8 cellular contexts compared by ENCODE assay signal in genomic region chr1:108745980-108746381, GRCh38. TPM values are rescaled to one million over a fixed set of nuclear protein-coding genes. Genes with fewer than 3 reads are reported as not detected.
A peak's percentile ranks its signal among the peaks of the same experiment; 100 is the strongest.
DNase-seq lines count a peak whose midpoint lies in the region; ATAC-seq and TF ChIP-seq lines count a peak whose summit lies in the region.

No MANE protein-coding gene starts in this region.

- peak overlapping the region; percentile 89 to 100 (median 96) for H3K27ac ChIP-seq in body of pancreas
- peak overlapping the region; percentile 95 to 99 (median 98) for H3K27ac ChIP-seq in transverse colon

- CTCF ChIA-PET in activated naive CD4-positive, alpha-beta T cell treated with anti-CD3 and anti-CD28 coated beads, Interleukin-2, amount 10 ng/mL, durations not matched to agents 7 days and 5 days (lab: Charles Lee): interaction anchor here (1.3 to 1.4 kb wide), 2 partner anchors 15 to 22 kb away, joined by 3 read pairs; no protein-coding TSS in a partner anchor

- no peak for TF ChIP-seq EP300 in transverse colon (IDR thresholded peaks at IDR 0.05; ENCODE audit: low read depth)

- H3K36me3 ChIP-seq in body of pancreas (replicated peaks in 1 of 2; ENCODE audit: insufficient read depth in 1 of 2, low read depth in 2 of 2) (no peaks in the 10 kb centered on the region), mucosa of stomach (ENCODE audit: control insufficient read depth, insufficient read depth, low read length) (no peaks in the 10 kb centered on the region), transverse colon (no peaks in the 10 kb centered on the region)

- TF ChIP-seq POLR2A in body of pancreas (IDR thresholded peaks at IDR 0.05) (no peak), transverse colon (IDR thresholded peaks at IDR 0.05) (no peak)

- no peak for DNase-seq in activated naive CD4-positive, alpha-beta T cell treated with anti-CD3 and anti-CD28 coated beads, Interleukin-2, amount 10 ng/mL, durations not matched to agents 7 days and 5 days
- DNase-seq in activated naive CD4-positive, alpha-beta T cell treated with Interleukin-2 at 50 U/mL for 16 hours: no peak
- DNase-seq in body of pancreas: no peak
- DNase-seq in transverse colon: no peak
- DNase-seq in AG20443 (ENCODE audit: low spot score): no peak
- DNase-seq in posterior vena cava (ENCODE audit: low spot score): no peak

- H3K4me3 ChIP-seq in body of pancreas (no peak overlapping the region), mucosa of stomach (ENCODE audit: low read length) (no peak overlapping the region), transverse colon (no peak overlapping the region)

- peaks cover 15% of the 10 kb centered on the region for H3K27me3 Mint-ChIP-seq in activated naive CD4-positive, alpha-beta T cell treated with anti-CD3 and anti-CD28 coated beads, Interleukin-2, amount 10 ng/mL, durations not matched to agents 7 days and 5 days

- ATAC-seq in body of pancreas (no peak), HG03342 (IDR thresholded peaks at IDR 0.05; ENCODE audit: unreplicated experiment) (no peak)

- H3K4me1 ChIP-seq in body of pancreas: peaks cover 18% of the 10 kb centered on the region
- H3K4me1 ChIP-seq in mucosa of stomach (ENCODE audit: control insufficient read depth, insufficient read depth, low read length): peaks cover 8% of the 10 kb centered on the region
- peaks cover 3 to 26% (median 5%) of the 10 kb centered on the region in 4 donors for H3K4me1 ChIP-seq in transverse colon

- 31 to 42% methylated on average over 3 of the region's 3 CpGs for WGBS in body of pancreas, 2 donors
- 64 to 82% methylated on average over 1 to 3 of the region's 3 CpGs for WGBS in transverse colon (ENCODE audit: low coverage in 1 of 2), 2 donors

- peaks cover 14% of the 10 kb centered on the region for H3K36me3 Mint-ChIP-seq in activated naive CD4-positive, alpha-beta T cell treated with anti-CD3 and anti-CD28 coated beads, Interleukin-2, amount 10 ng/mL, durations not matched to agents 7 days and 5 days

- no peaks in the 10 kb centered on the region for H3K9me3 Mint-ChIP-seq in activated naive CD4-positive, alpha-beta T cell treated with anti-CD3 and anti-CD28 coated beads, Interleukin-2, amount 10 ng/mL, durations not matched to agents 7 days and 5 days

- intact Hi-C loops in body of pancreas (cut with DNase I): no loop called here
- intact Hi-C loops in transverse colon (cut with DNase I; ENCODE audit: low total_unique reads): no loop called here
- intact Hi-C loops in posterior vena cava (cut with DNase I): loop anchor here in 1 of 2 donors (5.0 kb wide), 1 partner anchor 54 kb away; the partner anchor contains the start of gene PRPF38B

- peak overlapping the region; percentile 94 for H3K4me3 Mint-ChIP-seq in activated naive CD4-positive, alpha-beta T cell treated with anti-CD3 and anti-CD28 coated beads, Interleukin-2, amount 10 ng/mL, durations not matched to agents 7 days and 5 days

- peaks cover 29% of the 10 kb centered on the region for H3K4me1 Mint-ChIP-seq in activated naive CD4-positive, alpha-beta T cell treated with anti-CD3 and anti-CD28 coated beads, Interleukin-2, amount 10 ng/mL, durations not matched to agents 7 days and 5 days

- H3K27me3 ChIP-seq in body of pancreas (no peaks in the 10 kb centered on the region), mucosa of stomach (ENCODE audit: control insufficient read depth, insufficient read depth, low read length) (no peaks in the 10 kb centered on the region), transverse colon (no peaks in the 10 kb centered on the region)

- H3K9me3 ChIP-seq in body of pancreas: no peaks in the 10 kb centered on the region
- no peaks in the 10 kb centered on the region for H3K9me3 ChIP-seq in mucosa of stomach (ENCODE audit: control insufficient read depth, low read length)
- no peaks in the 10 kb centered on the region for H3K9me3 ChIP-seq in transverse colon

- in situ Hi-C loops in transverse colon (cut with MboI; ENCODE audit: low pct_ligation_motif_present in 1 of 4, low pct_unique_long_range_greater_than_20kb in 1 of 4, low sequenced_read_pairs in 3 of 4): loop anchor here in 1 of 4 donors (10.0 kb wide), 1 partner anchor 51 kb away; the partner anchor contains the start of gene PRPF38B

- H3K9ac ChIP-seq in mucosa of stomach (ENCODE audit: low read length): peak overlapping the region; percentile 94

- H3K27ac Mint-ChIP-seq in activated naive CD4-positive, alpha-beta T cell treated with anti-CD3 and anti-CD28 coated beads, Interleukin-2, amount 10 ng/mL, durations not matched to agents 7 days and 5 days: peak overlapping the region; percentile 94

- no peak for TF ChIP-seq CTCF in body of pancreas (IDR thresholded peaks at IDR 0.05)
- no peak for TF ChIP-seq CTCF in transverse colon (IDR thresholded peaks at IDR 0.05)

RNA-seq across cellular contexts. Expression of gene STXBP3, which starts 0.5 kb away (rescaled TPM):
- 10 to 100 TPM; 39.6 to 83.0 TPM for total RNA-seq in body of pancreas
- 100 to 1,000 TPM in 1 of 4 donors, 10 to 100 TPM in 3; 33.3 to 134 (median 76.3) TPM for total RNA-seq in transverse colon
- total RNA-seq in posterior vena cava: 10 to 100 TPM; 53.2 to 57.5 TPM

RNA-seq across cellular contexts. Expression of gene FNDC7, which starts 33.3 kb away (rescaled TPM):
- total RNA-seq in body of pancreas (not detected), transverse colon (not detected), posterior vena cava (not detected)

RNA-seq across cellular contexts. Expression of gene PRPF38B, which starts 53.9 kb away (rescaled TPM):
- total RNA-seq in body of pancreas: 10 to 100 TPM; 28.3 to 29.3 TPM
- 10 to 100 TPM; 11.7 to 56.4 (median 39.2) TPM for total RNA-seq in transverse colon
- total RNA-seq in posterior vena cava: 10 to 100 TPM; 27.3 to 29.8 TPM
